ENCODE assay signal across 20 cellular contexts in the genomic region with DNA sequence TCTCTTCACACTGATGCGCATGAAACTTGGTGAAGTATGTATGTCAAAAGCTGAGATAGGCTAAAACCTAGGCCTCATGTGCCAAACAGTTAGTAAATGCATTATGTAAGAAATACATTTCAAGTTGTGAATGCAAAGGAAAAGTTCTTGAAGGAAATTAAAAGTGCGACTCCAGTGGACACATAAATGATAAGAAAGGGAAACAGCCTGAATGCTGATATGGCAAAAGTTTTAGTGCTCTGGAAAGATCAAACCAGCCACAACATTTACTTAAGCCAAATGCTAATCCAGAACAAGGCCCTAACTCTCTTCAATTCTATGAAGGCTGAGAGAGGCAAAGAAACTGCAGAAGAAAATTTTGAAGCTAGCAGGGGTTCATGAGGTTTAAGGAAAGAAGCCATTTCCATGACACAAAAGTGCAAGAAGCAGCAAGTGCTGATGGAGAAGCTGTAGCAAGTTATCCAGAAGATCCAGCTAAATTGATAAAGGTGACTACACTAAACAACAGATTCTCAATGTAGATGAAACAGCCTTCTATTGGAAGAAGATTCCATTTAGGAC.
DNase-seq lines count a peak whose midpoint lies in the region; ATAC-seq, FAIRE-seq and TF ChIP-seq lines count a peak whose summit lies in the region.
"Had no signal": no experiment of that assay in that cellular context is flagged by ENCODE, and none has a peak within 500 bp of the region (broad histone marks: within the 10 kb centered on the region; RNA-seq: fewer than 3 reads in every experiment).

No MANE protein-coding gene starts in this region.

- H3K36me3 Mint-ChIP-seq in H9 (ENCODE audit: insufficient read depth in 1 of 3, low read depth in 3 of 3) (peaks cover 0 to 9% (median 0%) of the 10 kb centered on the region in 3 experiments; a peak in 3 of 7 replicates), endodermal cell (ENCODE audit: low read depth) (peaks cover 3% of the 10 kb centered on the region)
- H3K36me3 Mint-ChIP-seq: CD4-positive, alpha-beta memory T cell had no signal

- no peak overlapping the region for H3K56ac ChIP-seq in H9 (ENCODE audit: insufficient read length, low read depth, low read length)

- H4K91ac ChIP-seq in H9 (ENCODE audit: insufficient read length, low read depth, low read length) = no peak overlapping the region

- H3K9me3 ChIP-seq in A549 (no peaks in the 10 kb centered on the region), H9 (ENCODE audit: control insufficient read depth, low read depth, low read length) (no peaks in the 10 kb centered on the region), HUES64 (ENCODE audit: insufficient read depth, low read depth, low read length) (0 out of 2 replicates have a peak, but pooled peaks cover 7% of the 10 kb centered on the region), endodermal cell (ENCODE audit: control insufficient read depth, low read length) (peaks cover 26% of the 10 kb centered on the region), stomach (peaks cover 0 to 26% (median 0%) of the 10 kb centered on the region in 4 donors)
- H3K9me3 ChIP-seq: HAP-1 had no signal

- H3K9ac ChIP-seq in H9 (ENCODE audit: extremely low read depth, insufficient read length, low read length) = no peak overlapping the region
- H3K9ac ChIP-seq in HUES64 (ENCODE audit: low read depth, low read length) = no peak overlapping the region
- no peak overlapping the region for H3K9ac ChIP-seq in endodermal cell (ENCODE audit: extremely low read depth, low read length, poor library complexity, severe bottlenecking)

- no peaks in the 10 kb centered on the region for H4K20me1 ChIP-seq in H9 (ENCODE audit: control insufficient read depth, insufficient read depth, insufficient read length)

- H2AFZ ChIP-seq in H9 (ENCODE audit: low read length) = no peak overlapping the region

- H2BK5ac ChIP-seq in H9 (ENCODE audit: insufficient read length, low read length) = no peak overlapping the region

- no peak overlapping the region for H2BK20ac ChIP-seq in H9 (ENCODE audit: low read depth, low read length, poor library complexity, severe bottlenecking)

- H3K79me2 ChIP-seq in H9 (ENCODE audit: insufficient read depth, low read length) = no peaks in the 10 kb centered on the region

- H3K4me1 Mint-ChIP-seq in H9 (peaks cover 10 to 14% of the 10 kb centered on the region in 2 experiments), endodermal cell (peaks cover 15% of the 10 kb centered on the region)
- H3K4me1 Mint-ChIP-seq: CD4-positive, alpha-beta memory T cell had no signal

- H3K4me3 ChIP-seq in A549 = no peak overlapping the region
- no peak overlapping the region for H3K4me3 ChIP-seq in HUES64 (ENCODE audit: low read length)
- peak overlapping the region; percentile 35 for H3K4me3 ChIP-seq in endodermal cell (ENCODE audit: low read length)
- H3K4me3 ChIP-seq in stomach = no peak overlapping the region
- H3K4me3 ChIP-seq: HAP-1 had no signal

- intact Hi-C loops in stomach (cut with DNase I; ENCODE audit: low total_unique reads) = no loop called here

- no peak for TF ChIP-seq RAD21 in A549 (conservative IDR thresholded peaks at IDR 0.05 in 1 of 2, IDR thresholded peaks at IDR 0.05 in 1 of 2)

- H3K36me3 ChIP-seq in HUES64 (ENCODE audit: insufficient read depth, low read length) = no peaks in the 10 kb centered on the region
- H3K36me3 ChIP-seq in endodermal cell (ENCODE audit: control insufficient read depth, insufficient read depth, low read length) = no peaks in the 10 kb centered on the region
- no peaks in the 10 kb centered on the region for H3K36me3 ChIP-seq in stomach
- H3K36me3 ChIP-seq: HAP-1 had no signal

- no peak overlapping the region for H2BK120ac ChIP-seq in H9 (ENCODE audit: low read depth, low read length, poor library complexity, severe bottlenecking)

- H2BK15ac ChIP-seq in H9 (ENCODE audit: low read depth, low read length) = no peak overlapping the region

- no peak overlapping the region for H4K8ac ChIP-seq in H9 (replicated peaks; ENCODE audit: insufficient read length, low read depth, low read length)

- WGBS in A549 (ENCODE audit: missing lambda C conversion rate) = 11% methylated on average over 2 of the region's 2 CpGs
- WGBS in H9 (ENCODE audit: extremely low coverage, insufficient read length, low lambda C conversion rate) = no CpG with 5 or more reads among the region's 2 CpGs
- 90% methylated on average over 2 of the region's 2 CpGs for WGBS in HUES64
- WGBS in endodermal cell (ENCODE audit: insufficient coverage in 1 of 2, insufficient read length in 1 of 2), 2 experiments = 91 to 94% methylated on average over 2 of the region's 2 CpGs
- WGBS in stomach, 5 donors = 31 to 51% (median 47%) methylated on average over 2 of the region's 2 CpGs

- ATAC-seq in A549 = no peak

- H2AK5ac ChIP-seq in H9 (ENCODE audit: insufficient read length, low read length) = no peak overlapping the region

- H3K14ac ChIP-seq in H9 (ENCODE audit: insufficient read depth, low read length) = no peak overlapping the region

- H3K27ac ChIP-seq in A549 = no peak overlapping the region
- no peak overlapping the region for H3K27ac ChIP-seq in H9 (ENCODE audit: insufficient read length, low read depth, low read length)
- H3K27ac ChIP-seq in HUES64 (ENCODE audit: low read depth, low read length) = peak overlapping the region; percentile 4; the same call in 1 of the 2 replicates
- no peak overlapping the region for H3K27ac ChIP-seq in endodermal cell (ENCODE audit: low read depth, low read length)
- H3K27ac ChIP-seq in stomach = no peak overlapping the region

- TF ChIP-seq POLR2A in A549 (IDR thresholded peaks at IDR 0.05; ENCODE audit: low read length) (no peak), stomach (IDR thresholded peaks at IDR 0.05) (no peak)

- CTCF ChIA-PET in A549 (lab: Yijun Ruan, JAX) = interaction anchor here (0.6 kb wide), 1 partner anchor 420 kb away, joined by 3 read pairs; no protein-coding TSS in a partner anchor

- H3K23me2 ChIP-seq in H9 (ENCODE audit: insufficient read length, low read depth, low read length, poor library complexity, severe bottlenecking) = no peaks in the 10 kb centered on the region

- H3T11ph ChIP-seq in H9 (ENCODE audit: low read length) = no peak overlapping the region

- TF ChIP-seq CTCF in A549 (IDR thresholded peaks at IDR 0.05) (no peak), H9 (conservative IDR thresholded peaks at IDR 0.05) (no peak), endodermal cell (conservative IDR thresholded peaks at IDR 0.05) (no peak), stomach (IDR thresholded peaks at IDR 0.05) (no peak)

- H3K27me3 ChIP-seq in H9 (ENCODE audit: insufficient read depth, low read length) (no peaks in the 10 kb centered on the region), HUES64 (ENCODE audit: insufficient read depth, low read length) (no peaks in the 10 kb centered on the region), endodermal cell (ENCODE audit: control insufficient read depth, insufficient read depth, low read length, poor library complexity, severe bottlenecking) (no peaks in the 10 kb centered on the region), stomach (no peaks in the 10 kb centered on the region)

- H3K4me3 Mint-ChIP-seq in H9 = no peak overlapping the region
- no peak overlapping the region for H3K4me3 Mint-ChIP-seq in endodermal cell
- H3K4me3 Mint-ChIP-seq: CD4-positive, alpha-beta memory T cell; HFFc6 had no signal

- no peak overlapping the region for H3K4ac ChIP-seq in H9 (ENCODE audit: low read depth, low read length)

- H3K27me3 Mint-ChIP-seq in H9 (ENCODE audit: low read depth) (no peaks in the 10 kb centered on the region), endodermal cell (ENCODE audit: insufficient read depth) (no peaks in the 10 kb centered on the region)

- H3K79me1 ChIP-seq in H9 (ENCODE audit: insufficient read depth, low read depth, low read length, poor library complexity, severe bottlenecking) = no peaks in the 10 kb centered on the region

- no peaks in the 10 kb centered on the region for H3K4me1 ChIP-seq in A549
- peaks cover 3% of the 10 kb centered on the region; the same call in 1 of the 2 replicates for H3K4me1 ChIP-seq in H9 (ENCODE audit: insufficient read depth, low read length)
- H3K4me1 ChIP-seq in HUES64 (ENCODE audit: insufficient read depth, low read length) = peaks cover 17% of the 10 kb centered on the region
- peaks cover 3% of the 10 kb centered on the region for H3K4me1 ChIP-seq in endodermal cell (ENCODE audit: control insufficient read depth, insufficient read depth, low read length)
- no peaks in the 10 kb centered on the region for H3K4me1 ChIP-seq in stomach
- H3K4me1 ChIP-seq: HAP-1 had no signal

- no peak overlapping the region for H3K18ac ChIP-seq in H9 (ENCODE audit: insufficient read length, low read depth, low read length)

- TF ChIP-seq EP300 in A549 (IDR thresholded peaks at IDR 0.05) = no peak
- no peak for TF ChIP-seq EP300 in stomach (IDR thresholded peaks at IDR 0.05)

- H4K5ac ChIP-seq in H9 (ENCODE audit: insufficient read length, low read depth, low read length) = no peak overlapping the region

- H2BK12ac ChIP-seq in H9 (ENCODE audit: insufficient read length, low read depth, low read length) = no peak overlapping the region

- POLR2A ChIA-PET in A549 (lab: Yijun Ruan, JAX) = no interaction called here

- DNase-seq in A549 (ENCODE audit: low read depth in 1 of 2, low spot score in 1 of 2) = no peak
- no peak for DNase-seq in H9
- DNase-seq in endodermal cell = no peak
- no peak for DNase-seq in ecto neural progenitor cell (ENCODE audit: low spot score)
- DNase-seq in stomach = no peak
- no peak for DNase-seq in medulla oblongata (ENCODE audit: extremely low spot score)
- no peak for DNase-seq in HT-29 (ENCODE audit: low spot score)
- DNase-seq: 8988T; C1 segment of cervical spinal cord; Calu3; CD4-positive, alpha-beta memory T cell; COR-L47; DMS53; DMS79 treated with DMSO at 0.1 percent for 48 hours; GF-D8; HFFc6 had no signal

- no peak overlapping the region for H3K23ac ChIP-seq in H9 (ENCODE audit: insufficient read length, low read depth, low read length)

- no peak for FAIRE-seq in A549 (lab: Jason Lieb, UNC)
- FAIRE-seq: GM12891, GM18507 had no signal

- no peak overlapping the region for H3K4me2 ChIP-seq in A549
- no peak overlapping the region for H3K4me2 ChIP-seq in H9 (ENCODE audit: insufficient read depth, insufficient read length, low read length)

- H3K9me3 Mint-ChIP-seq in H9 = peaks cover 0 to 7% of the 10 kb centered on the region in 2 experiments; a peak in 4 of 5 replicates
- peaks cover 28% of the 10 kb centered on the region for H3K9me3 Mint-ChIP-seq in endodermal cell

- peak overlapping the region in 2 of 3 experiments; percentile 27 to 49; a peak in 3 of 7 replicates for H3K27ac Mint-ChIP-seq in H9
- H3K27ac Mint-ChIP-seq in endodermal cell = no peak overlapping the region
- H3K27ac Mint-ChIP-seq: HFFc6 had no signal

TF ChIP-seq in A549, 52 proteins besides CTCF, POLR2A, EP300 and RAD21:
- no peak for TF ChIP-seq NPAS2 (CRISPR knock-in tag; IDR thresholded peaks at IDR 0.05; ENCODE audit: borderline replicate concordance)
- TF ChIP-seq MAFK (IDR thresholded peaks at IDR 0.05; ENCODE audit: partially characterized antibody) = peak; percentile 61
